8 cellular contexts compared by ENCODE assay signal in the genomic region with DNA sequence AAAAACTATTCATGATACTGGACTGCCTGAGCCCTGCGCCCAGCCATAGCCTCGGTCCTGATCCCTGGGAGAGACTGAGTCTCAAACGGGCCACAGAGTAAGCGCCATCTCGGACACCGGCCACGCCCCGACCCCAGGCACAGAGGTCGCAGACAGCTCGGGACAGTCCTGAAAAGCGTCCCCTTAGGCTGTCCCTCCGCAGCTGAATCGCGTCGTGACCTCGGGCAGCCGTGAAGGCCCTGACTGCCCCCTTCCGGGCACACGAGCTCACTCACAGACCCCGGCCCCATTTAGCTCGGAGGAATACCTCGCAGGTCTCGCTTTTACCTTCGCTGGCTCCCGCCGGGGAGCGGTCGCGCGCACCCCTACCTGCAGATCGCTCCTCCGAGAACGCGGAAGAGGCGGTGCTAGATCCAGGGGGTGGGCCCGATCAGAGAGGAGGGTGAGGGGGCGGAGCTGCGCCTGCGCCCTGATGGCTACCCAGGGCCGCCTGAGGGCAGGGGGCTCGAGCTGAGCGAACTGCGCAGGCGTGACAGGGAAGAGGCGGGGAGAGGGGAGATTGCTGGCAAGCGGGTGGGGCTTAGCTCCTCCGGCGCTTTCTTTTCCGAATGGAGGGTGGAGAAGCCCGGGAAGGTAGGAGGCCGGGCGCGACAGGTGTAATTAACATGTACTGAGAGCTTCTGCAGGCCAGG.
A peak's percentile ranks its signal among the peaks of the same experiment; 100 is the strongest.
DNase-seq lines count a peak whose midpoint lies in the region; TF ChIP-seq lines count a peak whose summit lies in the region.

Gene MKNK1, minus strand, starts transcription at position 411 of the 692 bp plus-strand sequence. CDS start 20,941 bp downstream, outside the sequence.

- DNase-seq in ELF-1 (ENCODE audit: low read depth, low spot score) (peak; percentile 99), GOT3 (lab: John Stamatoyannopoulos, UW) (peak; percentile 69), LNCaP clone FGC (ENCODE audit: low read depth) (peak; percentile 78), SHP77 treated with DMSO at 0.1 percent for 48 hours (lab: John Stamatoyannopoulos, UW) (peak; percentile 80), fibroblast of pulmonary artery (ENCODE audit: low read depth) (peak; percentile 95)
- peak; percentile 99 for DNase-seq in activated effector memory CD4-positive, alpha-beta T cell treated with anti-CD3 and anti-CD28 coated beads, Interleukin-2, amount 50 U/mL, for 16 hours

- peaks cover 21% of the 10 kb centered on the region for H3K4me1 Mint-ChIP-seq in nephron
- peaks cover 53% of the 10 kb centered on the region for H3K4me1 Mint-ChIP-seq in stimulated activated naive CD8-positive, alpha-beta T cell treated with anti-CD3 and anti-CD28 coated beads, Interleukin-15, Interleukin-2, amounts not matched to agents 100 ng/mL and 50 ng/mL, for 24 hours (ENCODE audit: low read depth)

- H3K4me3 Mint-ChIP-seq in nephron = peak within 1 kb of the TSS; percentile 91 to 95 (median 94)
- H3K4me3 Mint-ChIP-seq in stimulated activated naive CD8-positive, alpha-beta T cell treated with anti-CD3 and anti-CD28 coated beads, Interleukin-15, Interleukin-2, amounts not matched to agents 100 ng/mL and 50 ng/mL, for 24 hours = peak within 1 kb of the TSS; percentile 90

- peak within 1 kb of the TSS; percentile 59 to 89 (median 80) for H3K27ac Mint-ChIP-seq in nephron
- H3K27ac Mint-ChIP-seq in stimulated activated naive CD8-positive, alpha-beta T cell treated with anti-CD3 and anti-CD28 coated beads, Interleukin-15, Interleukin-2, amounts not matched to agents 100 ng/mL and 50 ng/mL, for 24 hours = peak within 1 kb of the TSS; percentile 81

- H3K4me3 ChIP-seq in LNCaP clone FGC (ENCODE audit: low read depth, low read length) (peak within 1 kb of the TSS; percentile 76), fibroblast of pulmonary artery (replicated peaks; ENCODE audit: low read depth, low read length) (peak within 1 kb of the TSS; percentile 98)

- peak; percentile 20; the same call in 1 of the 2 replicates for TF ChIP-seq CTCF in LNCaP clone FGC (IDR thresholded peaks at IDR 0.05; ENCODE audit: control insufficient read depth, extremely low read depth, insufficient read depth)
- TF ChIP-seq CTCF in fibroblast of pulmonary artery (IDR thresholded peaks at IDR 0.05; ENCODE audit: low read length, missing control alignments) = peak; percentile 4
- peak; percentile 32 to 41 (median 40) for TF ChIP-seq CTCF in nephron (IDR thresholded peaks at IDR 0.05; ENCODE audit: unreplicated experiment in 3 of 3)

- no peaks in the 10 kb centered on the region for H3K9me3 Mint-ChIP-seq in nephron
- no peaks in the 10 kb centered on the region for H3K9me3 Mint-ChIP-seq in stimulated activated naive CD8-positive, alpha-beta T cell treated with anti-CD3 and anti-CD28 coated beads, Interleukin-15, Interleukin-2, amounts not matched to agents 100 ng/mL and 50 ng/mL, for 24 hours

- H3K36me3 Mint-ChIP-seq in nephron (ENCODE audit: low read depth) = peaks cover 10% of the 10 kb centered on the region
- H3K36me3 Mint-ChIP-seq in stimulated activated naive CD8-positive, alpha-beta T cell treated with anti-CD3 and anti-CD28 coated beads, Interleukin-15, Interleukin-2, amounts not matched to agents 100 ng/mL and 50 ng/mL, for 24 hours (ENCODE audit: low read depth) = peaks cover 18% of the 10 kb centered on the region

- H3K27me3 Mint-ChIP-seq in nephron (ENCODE audit: low read depth) = no peaks in the 10 kb centered on the region
- H3K27me3 Mint-ChIP-seq in stimulated activated naive CD8-positive, alpha-beta T cell treated with anti-CD3 and anti-CD28 coated beads, Interleukin-15, Interleukin-2, amounts not matched to agents 100 ng/mL and 50 ng/mL, for 24 hours = no peaks in the 10 kb centered on the region

Comparison
In these comparisons a context has a peak if more than half of its experiments do, and no peak if none do; other contexts are left out.
1. Peak in every context shown above with its lines: DNase-seq and H3K4me3 ChIP-seq.